ENCODE assay signal across 1 cellular context in genomic region chr12:95516757-95517156, GRCh38.
A peak's percentile ranks its signal among the peaks of the same experiment; 100 is the strongest.
TF ChIP-seq lines count a peak whose summit lies in the region.

No MANE protein-coding gene starts in this region.

TF ChIP-seq in K562, 482 proteins besides CTCF, POLR2A, EP300 and RAD21 (continued from another document):
- TF ChIP-seq BCL6 (CRISPR knock-in tag; IDR thresholded peaks at IDR 0.05) (no peak), TRIM24 (IDR thresholded peaks at IDR 0.05) (peak; percentile 45 to 81; a peak in 3 of 4 replicates), RBM17 (IDR thresholded peaks at IDR 0.05; ENCODE audit: borderline replicate concordance, low read depth, low read length) (no peak), PTRF (tag; IDR thresholded peaks at IDR 0.05) (no peak), NR0B1 (IDR thresholded peaks at IDR 0.05; ENCODE audit: partially characterized antibody) (no peak), POLR3A (IDR thresholded peaks at IDR 0.05; ENCODE audit: borderline replicate concordance, extremely low read depth, insufficient read depth, insufficient read length) (no peak), KHSRP (IDR thresholded peaks at IDR 0.05) (peak; percentile 61; the same call in 1 of the 2 replicates), PHF8 (IDR thresholded peaks at IDR 0.05; ENCODE audit: borderline replicate concordance, low read length) (no peak), SOX6 (IDR thresholded peaks at IDR 0.05) (peak; percentile 77), STAG1 (CRISPR knock-in tag; IDR thresholded peaks at IDR 0.05; ENCODE audit: borderline replicate concordance) (no peak), ZNF77 (CRISPR knock-in tag; IDR thresholded peaks at IDR 0.05) (no peak), ZBTB7A (IDR thresholded peaks at IDR 0.05; ENCODE audit: borderline replicate concordance, control insufficient read depth, low read depth, low read length) (no peak), CXXC5 (CRISPR knock-in tag; IDR thresholded peaks at IDR 0.05) (no peak), UBTF (IDR thresholded peaks at IDR 0.05; ENCODE audit: borderline replicate concordance in 1 of 2, low read depth in 2 of 2, low read length in 2 of 2) (no peak), HSF4 (CRISPR knock-in tag; IDR thresholded peaks at IDR 0.05; ENCODE audit: borderline replicate concordance) (no peak), PCBP2 (IDR thresholded peaks at IDR 0.05; ENCODE audit: low read depth, low read length, poor library complexity, severe bottlenecking) (no peak), CHD4 (IDR thresholded peaks at IDR 0.05; ENCODE audit: insufficient read depth, insufficient replicate concordance, low read depth, low read length, poor library complexity, severe bottlenecking) (no peak)
